7 cellular contexts compared by ENCODE assay signal in the genomic region with DNA sequence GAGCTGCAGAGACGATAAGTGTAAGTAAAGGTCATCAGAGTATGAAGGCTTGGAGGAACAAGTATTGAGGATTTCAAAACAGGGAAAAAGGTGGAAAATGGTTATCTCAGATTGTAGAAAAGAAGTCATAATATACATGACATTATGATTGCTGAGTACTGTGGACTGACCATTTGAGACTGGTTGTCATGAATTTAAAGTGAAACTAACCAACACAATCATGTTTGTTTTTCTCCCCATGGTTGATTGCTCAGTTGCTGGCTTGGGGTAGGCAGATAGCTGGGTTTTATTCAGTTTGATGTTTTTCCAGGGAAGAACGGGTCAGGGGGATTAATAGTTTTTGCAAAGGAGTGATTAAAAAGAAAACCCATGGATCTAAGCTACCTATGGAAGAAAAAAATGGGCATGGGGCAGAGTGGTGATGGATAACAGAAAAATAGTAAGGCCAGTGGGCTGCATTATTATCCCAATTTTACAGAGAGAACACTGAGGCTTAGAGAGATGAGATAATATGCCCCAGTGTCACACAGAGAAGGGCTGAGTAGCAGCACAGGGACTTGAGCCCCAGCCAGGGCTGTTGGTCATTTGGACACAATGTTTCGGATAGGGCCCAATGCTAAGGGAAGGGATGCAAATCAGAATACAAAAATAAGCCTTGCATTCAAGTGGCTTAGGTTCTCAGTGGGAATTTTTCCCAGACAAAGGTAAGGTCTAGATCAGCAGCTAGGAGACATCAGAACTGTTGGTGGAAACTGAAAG.
"Had no signal": no experiment of that assay in that cellular context is flagged by ENCODE, and none has a peak within 500 bp of the region (broad histone marks: within the 10 kb centered on the region; RNA-seq: fewer than 3 reads in every experiment).

No MANE protein-coding gene starts in this region.

- H3K9me3 Mint-ChIP-seq: GM23338, H9, IgD-negative memory B cell had no signal

- H2AFZ ChIP-seq: GM23338 had no signal

- H3K4me1 Mint-ChIP-seq: GM23338, H9, IgD-negative memory B cell had no signal

- H3K4me2 ChIP-seq: GM23338 had no signal

- H3K27ac Mint-ChIP-seq: GM23338, H9, IgD-negative memory B cell had no signal

- H3K27me3 Mint-ChIP-seq: IgD-negative memory B cell had no signal

- H3K4me3 Mint-ChIP-seq: GM23338, H9, IgD-negative memory B cell had no signal

- H3K36me3 Mint-ChIP-seq: IgD-negative memory B cell had no signal

- H3K27ac ChIP-seq: HL-60 had no signal

- H3K4me3 ChIP-seq: GM23338 had no signal

- DNase-seq: H9, HCEC 1CT, Kasumi-1, KBM-7 had no signal
